ENCODE assay signal across 23 cellular contexts in genomic region chr1:229383961-229384360, GRCh38. TPM values are rescaled to one million over a fixed set of nuclear protein-coding genes. Genes with fewer than 3 reads are reported as not detected.
DNase-seq lines count a peak whose midpoint lies in the region; ATAC-seq, FAIRE-seq and TF ChIP-seq lines count a peak whose summit lies in the region.
"Had no signal": no experiment of that assay in that cellular context is flagged by ENCODE, and none has a peak within 500 bp of the region (broad histone marks: within the 10 kb centered on the region; RNA-seq: fewer than 3 reads in every experiment).

No MANE protein-coding gene starts in this region.

- H3K27ac ChIP-seq in osteoblast (ENCODE audit: low read depth, low read length) (no peak overlapping the region), psoas muscle (no peak overlapping the region)
- H3K27ac ChIP-seq: C4-2B, KMS-11 had no signal

- DNase-seq in EH (ENCODE audit: low read depth): peak; percentile 15
- peak; percentile 24 for DNase-seq in HT1080 (ENCODE audit: low read depth)
- peak; percentile 27 for DNase-seq in bronchial epithelial cell (ENCODE audit: low read depth)
- peak; percentile 68 for DNase-seq in osteoblast (ENCODE audit: insufficient read length, low spot score, missing footprints)
- no peak for DNase-seq in COR-L47 (lab: John Stamatoyannopoulos, UW)
- DNase-seq in HTR-8/SVneo (ENCODE audit: insufficient read length, low spot score): no peak
- no peak for DNase-seq in psoas muscle
- DNase-seq: CD8-positive, alpha-beta T cell; DMS79 treated with DMSO at 0.1 percent for 48 hours; H9; NCI-H1048; NCI-H1417; NCI-H1694; NCI-H2029 treated with DMSO at 0.1 percent for 48 hours; NCI-H2227 treated with DMSO at 0.1 percent for 48 hours; NCI-H526 treated with DMSO at 0.1 percent for 48 hours; SHP77 treated with DMSO at 0.1 percent for 48 hours had no signal

- no peak overlapping the region for H3K4me3 ChIP-seq in bronchial epithelial cell (ENCODE audit: low read depth, low read length)
- H3K4me3 ChIP-seq in osteoblast (ENCODE audit: insufficient read depth, low read length): no peak overlapping the region
- no peak overlapping the region for H3K4me3 ChIP-seq in psoas muscle
- H3K4me3 ChIP-seq: GM23338 had no signal

- no peaks in the 10 kb centered on the region for H4K20me1 ChIP-seq in osteoblast (ENCODE audit: insufficient read depth, low read length)

- no peak overlapping the region for H2AFZ ChIP-seq in osteoblast (ENCODE audit: low read length)
- H2AFZ ChIP-seq: GM23338 had no signal

- no peaks in the 10 kb centered on the region for H3K9me3 ChIP-seq in osteoblast (ENCODE audit: low read depth, low read length)
- no peaks in the 10 kb centered on the region for H3K9me3 ChIP-seq in psoas muscle

- H3K36me3 ChIP-seq in bronchial epithelial cell (ENCODE audit: control insufficient read depth, insufficient read depth, low read length) (no peaks in the 10 kb centered on the region), osteoblast (ENCODE audit: insufficient read depth, low read length) (no peaks in the 10 kb centered on the region), psoas muscle (ENCODE audit: insufficient read depth in 1 of 2, low read depth in 1 of 2) (no peaks in the 10 kb centered on the region)

- FAIRE-seq in bronchial epithelial cell (lab: Jason Lieb, UNC) (no peak), HTR-8/SVneo (lab: Jason Lieb, UNC) (no peak)

- H3K4me1 ChIP-seq in osteoblast (ENCODE audit: insufficient read depth, low read length): peaks cover 4% of the 10 kb centered on the region
- H3K4me1 ChIP-seq in psoas muscle: peaks cover 8% of the 10 kb centered on the region

- ATAC-seq in psoas muscle: no peak
- ATAC-seq: CD8-positive, alpha-beta T cell; GM23338 had no signal

- TF ChIP-seq CTCF in bronchial epithelial cell (IDR thresholded peaks at IDR 0.05; ENCODE audit: insufficient read depth, low read length, severe bottlenecking): no peak
- TF ChIP-seq CTCF in osteoblast (IDR thresholded peaks at IDR 0.05; ENCODE audit: extremely low read depth, low read depth, low read length): no peak
- no peak for TF ChIP-seq CTCF in psoas muscle (IDR thresholded peaks at IDR 0.05)

- H3K4me2 ChIP-seq in osteoblast (ENCODE audit: insufficient read depth, low read length): no peak overlapping the region
- H3K4me2 ChIP-seq: GM23338, KMS-11 had no signal

- H3K27me3 ChIP-seq in bronchial epithelial cell (ENCODE audit: control insufficient read depth, insufficient read depth, low read length) (no peaks in the 10 kb centered on the region), osteoblast (ENCODE audit: insufficient read depth, low read length) (no peaks in the 10 kb centered on the region), psoas muscle (ENCODE audit: insufficient read depth in 3 of 3, low read length in 2 of 3) (no peaks in the 10 kb centered on the region)

- WGBS in psoas muscle, 3 donors: 91 to 93% (median 93%) methylated on average over 5 of the region's 5 CpGs

- H3K79me2 ChIP-seq in osteoblast (ENCODE audit: insufficient read depth, low read length): no peaks in the 10 kb centered on the region

- intact Hi-C loops in psoas muscle (cut with DNase I): no loop called here

RNA-seq across cellular contexts. Expression of gene CCSAP, which starts 41.1 kb away (rescaled TPM):
- 4.8 and 5.4 TPM in 2 replicates for total RNA-seq in HT1080 (2014; rRNA removed; shearing (Covaris generic))
- 6.0 and 6.6 TPM in 2 replicates for polyA plus RNA-seq in HT1080 (2015; cell fraction: cytosol; rRNA removed)
- 6.1 and 6.5 TPM in 2 replicates for polyA plus RNA-seq in HT1080 (2015; cell fraction: nucleus; rRNA removed)
- total RNA-seq in bronchial epithelial cell: 7.6 and 10.1 TPM in 2 replicates
- total RNA-seq in osteoblast: 9.1 and 9.4 TPM in 2 replicates
- total RNA-seq in psoas muscle: 1 to 10 TPM in 3 of 4 donors, under 1 TPM in 1; 0.85 to 2.2 (median 1.6) TPM
- polyA plus RNA-seq in psoas muscle: 1 to 10 TPM in 1 of 3 donors, under 1 TPM in 2; 0.53 to 1.2 (median 0.70) TPM

RNA-seq across cellular contexts. Expression of gene ACTA1, which starts 49.9 kb away (rescaled TPM):
- total RNA-seq in HT1080 (2014; rRNA removed; shearing (Covaris generic)): not detected in 2 replicates
- 0.26 TPM in 1 of 2 replicates, not detected in the other for polyA plus RNA-seq in HT1080 (2015; cell fraction: cytosol; rRNA removed)
- polyA plus RNA-seq in HT1080 (2015; cell fraction: nucleus; rRNA removed): 0.08 TPM in 1 of 2 replicates, not detected in the other
- total RNA-seq in bronchial epithelial cell: not detected in 2 replicates
- not detected in 2 replicates for total RNA-seq in osteoblast
- total RNA-seq in psoas muscle: over 10,000 TPM in 3 of 4 donors, 1,000 to 10,000 TPM in 1; 8,109 to 28,566 (median 18,858) TPM
- polyA plus RNA-seq in psoas muscle: over 10,000 TPM; 11,314 to 26,656 (median 13,405) TPM
- total RNA-seq: B cell; CD8-positive, alpha-beta T cell; NCI-H460 had no signal
- polyA plus RNA-seq: IgD-negative memory B cell had no signal

Comparison
In these comparisons a context has a peak if more than half of its experiments do, and no peak if none do; other contexts are left out.
1. DNase-seq: peak in EH (single experiment), HT1080 (single experiment), bronchial epithelial cell (single experiment) and osteoblast (single experiment); none in COR-L47 (single experiment), HTR-8/SVneo (single experiment) and psoas muscle (0 of 2).
2. RNA of gene ACTA1, which starts 49.9 kb away (total RNA-seq): 8,109 to 28,566 TPM in psoas muscle; not detected in HT1080, not detected in bronchial epithelial cell and not detected in osteoblast; every median in the first group is over 1,000 times any median in the second.